ENCODE assay signal across 24 cellular contexts in genomic region chr16:35399133-35399532, GRCh38.
"Had no signal": no experiment of that assay in that cellular context is flagged by ENCODE, and none has a peak within 500 bp of the region (broad histone marks: within the 10 kb centered on the region; RNA-seq: fewer than 3 reads in every experiment).

No MANE protein-coding gene starts in this region.

- H3K36me3 Mint-ChIP-seq: mesothelial cell of epicardium, naive B cell had no signal

- H3K4me1 Mint-ChIP-seq: endodermal cell, mesothelial cell of epicardium, naive B cell had no signal

- H3K27ac ChIP-seq: colonic mucosa, epithelial cell of prostate, esophagus squamous epithelium, gastrocnemius medialis, heart right ventricle, left lung, lower lobe of right lung had no signal

- H3K4me3 ChIP-seq: colonic mucosa, esophagus squamous epithelium, gastrocnemius medialis, heart right ventricle, left lung, lower lobe of right lung, mucosa of descending colon had no signal

- H3K36me3 ChIP-seq: colonic mucosa, esophagus squamous epithelium, gastrocnemius medialis, heart right ventricle, left lung, lower lobe of right lung had no signal

- H3K9me3 ChIP-seq: colonic mucosa, esophagus squamous epithelium, gastrocnemius medialis, heart right ventricle, lower lobe of right lung had no signal

- H3K9me3 Mint-ChIP-seq: dendritic cell treated with granulocyte-macrophage colony-stimulating factor and Interleukin-4, amounts not matched to agents 40 ng/mL and 50 ng/mL, for 4 days had no signal

- H3K27me3 ChIP-seq: colonic mucosa, esophagus squamous epithelium, gastrocnemius medialis, left lung had no signal

- DNase-seq: colonic mucosa; cortex of kidney; effector CD8-positive, alpha-beta T cell; effector memory CD8-positive, alpha-beta T cell; endodermal cell; erythroblast; esophagus squamous epithelium; foreskin fibroblast; foreskin melanocyte; gastrocnemius medialis; glutamatergic neuron; head of caudate nucleus; heart right ventricle; hippocampal formation; left cardiac atrium; left lung; left ventricle myocardium superior; lower lobe of right lung; mesenchymal stem cell; mucosa of descending colon; naive B cell had no signal

- H3K27me3 Mint-ChIP-seq: dendritic cell treated with granulocyte-macrophage colony-stimulating factor and Interleukin-4, amounts not matched to agents 40 ng/mL and 50 ng/mL, for 4 days; effector memory CD8-positive, alpha-beta T cell; naive B cell had no signal

- H3K4me3 Mint-ChIP-seq: dendritic cell treated with granulocyte-macrophage colony-stimulating factor and Interleukin-4, amounts not matched to agents 40 ng/mL and 50 ng/mL, for 4 days; effector memory CD8-positive, alpha-beta T cell; endodermal cell; mesothelial cell of epicardium; naive B cell had no signal

- H3K27ac Mint-ChIP-seq: dendritic cell treated with granulocyte-macrophage colony-stimulating factor and Interleukin-4, amounts not matched to agents 40 ng/mL and 50 ng/mL, for 4 days; effector memory CD8-positive, alpha-beta T cell; endodermal cell; mesothelial cell of epicardium; naive B cell had no signal

- H3K4me1 ChIP-seq: colonic mucosa, esophagus squamous epithelium, gastrocnemius medialis, heart right ventricle, left lung, lower lobe of right lung had no signal
